8 cellular contexts compared by ENCODE assay signal in genomic region chr22:41746563-41747400, GRCh38. TPM values are rescaled to one million over a fixed set of nuclear protein-coding genes. Genes with fewer than 3 reads are reported as not detected.
DNase-seq lines count a peak whose midpoint lies in the region; ATAC-seq, FAIRE-seq and TF ChIP-seq lines count a peak whose summit lies in the region.

No MANE protein-coding gene starts in this region.

- H3F3A ChIP-seq in smooth muscle cell (ENCODE audit: low read depth): no peaks in the 10 kb centered on the region

- 0 out of 2 replicates have a peak overlapping the region, but pooled peaks have one; percentile 54 for H2AFZ ChIP-seq in K562 (ENCODE audit: low read depth, low read length)
- H2AFZ ChIP-seq in smooth muscle cell (ENCODE audit: low read depth): no peak overlapping the region

- H3K27ac ChIP-seq in K562 (ENCODE audit: extremely low read depth, low read depth, low read length) (no peak overlapping the region), smooth muscle cell (ENCODE audit: low read depth) (no peak overlapping the region)

- peak; percentile 79 for TF ChIP-seq CTCF in GM10248 (IDR thresholded peaks at IDR 0.05; ENCODE audit: control extremely low read depth, extremely low read depth, low read depth, missing control alignments)
- peak; percentile 77 to 79 (median 78) for TF ChIP-seq CTCF in K562 (IDR thresholded peaks at IDR 0.05 in 2 of 3, conservative IDR thresholded peaks at IDR 0.05 in 1 of 3; ENCODE audit: insufficient read depth in 2 of 3, low read depth in 1 of 3, low read length in 3 of 3)
- TF ChIP-seq CTCF in smooth muscle cell (IDR thresholded peaks at IDR 0.05; ENCODE audit: borderline replicate concordance, insufficient read depth, poor library complexity, severe bottlenecking): peak; percentile 81

- TF ChIP-seq EP300 in K562 (IDR thresholded peaks at IDR 0.05; ENCODE audit: low read length): no peak

- H3K4me1 ChIP-seq in K562 (replicated peaks in 1 of 2; ENCODE audit: control insufficient read depth in 2 of 2, insufficient read depth in 2 of 2, low read length in 2 of 2): no peaks in the 10 kb centered on the region; a peak in 1 of 5 replicates
- H3K4me1 ChIP-seq in smooth muscle cell (ENCODE audit: low read depth): no peaks in the 10 kb centered on the region

- in situ Hi-C loops in K562 (cut with MboI): no loop called here

- H3K9ac ChIP-seq in K562 (ENCODE audit: insufficient read depth in 1 of 2, low read depth in 2 of 2, low read length in 2 of 2): no peak overlapping the region
- H3K9ac ChIP-seq in smooth muscle cell (ENCODE audit: low read depth): no peak overlapping the region

- CTCF ChIA-PET in GM10248 (lab: Yijun Ruan, JAX) (interaction anchor here (0.6 to 5.2 kb wide), 47 partner anchors 9 to 693 kb away, joined by 3 to 34 read pairs (median 5); partner anchors contain the start of genes CCDC134, MEI1 and SREBF2), HEK293T (lab: Yijun Ruan, JAX) (interaction anchor here (0.6 to 5.1 kb wide), 28 partner anchors 8 to 209 kb away, joined by 3 to 37 read pairs (median 4); no protein-coding TSS in a partner anchor), K562 (lab: Yijun Ruan, JAX; ENCODE audit: low intra/inter-chr PET ratio) (interaction anchor here (0.6 kb wide), 1 partner anchor 354 kb away, joined by 3 read pairs; no protein-coding TSS in a partner anchor)

- H3K4me2 ChIP-seq in K562 (ENCODE audit: insufficient read depth, low read length) (no peak overlapping the region), smooth muscle cell (no peak overlapping the region)

- H3K79me2 ChIP-seq in K562 (ENCODE audit: control insufficient read depth, insufficient read depth, low read length): no peaks in the 10 kb centered on the region
- H3K79me2 ChIP-seq in smooth muscle cell (ENCODE audit: low read depth): no peaks in the 10 kb centered on the region

- DNase-seq in GM10248 (ENCODE audit: extremely low spot score) (peak; percentile 69), HEK293T (ENCODE audit: extremely low spot score) (peak; percentile 81), NCI-H1417 (lab: John Stamatoyannopoulos, UW) (peak; percentile 47 to 71 (median 55)), T1000 (lab: John Stamatoyannopoulos, UW) (peak; percentile 46), K562 (ENCODE audit: extremely low read depth in 1 of 4, low spot score in 3 of 4) (peak; percentile 47 to 76 (median 60)), iPS DF 19.7 (ENCODE audit: low read depth, low spot score) (peak; percentile 65), smooth muscle cell (lab: John Stamatoyannopoulos, UW; ENCODE audit: unreplicated experiment) (peak; percentile 20)

- peak; percentile 88 for FAIRE-seq in K562 (lab: Jason Lieb, UNC)

- H3K4me3 ChIP-seq in K562: no peak overlapping the region
- H3K4me3 ChIP-seq in smooth muscle cell: no peak overlapping the region

- POLR2A ChIA-PET in GM10248 (lab: Yijun Ruan, JAX) (interaction anchor here (0.6 to 0.9 kb wide), 3 partner anchors 34 to 200 kb away, joined by 3 read pairs; partner anchors contain the start of gene CENPM), HEK293T (lab: Yijun Ruan, JAX) (interaction anchor here (0.8 to 1.3 kb wide), 5 partner anchors 14 to 200 kb away, joined by 3 to 13 read pairs (median 3); partner anchors contain the start of genes CCDC134 and CENPM), K562 (lab: Yijun Ruan, JAX) (interaction anchor here (0.8 kb wide), 1 partner anchor 34 kb away, joined by 3 read pairs; no protein-coding TSS in a partner anchor)

- H4K20me1 ChIP-seq in K562 (replicated peaks; ENCODE audit: control insufficient read depth, insufficient read depth, low read length) (no peaks in the 10 kb centered on the region), smooth muscle cell (ENCODE audit: low read depth) (no peaks in the 10 kb centered on the region)

- intact Hi-C loops in K562 (cut with micrococcal nuclease): loop anchor here (2.0 to 10.0 kb wide), 3 partner anchors 49 to 108 kb away; partner anchors contain the start of genes CCDC134 and MEI1

- no peaks in the 10 kb centered on the region for H3K36me3 ChIP-seq in K562 (ENCODE audit: control insufficient read depth, insufficient read depth, low read length)
- H3K36me3 ChIP-seq in smooth muscle cell (ENCODE audit: low read depth): no peaks in the 10 kb centered on the region

- H3K27me3 ChIP-seq in K562 (ENCODE audit: control insufficient read depth in 2 of 2, insufficient read depth in 2 of 2, low read length in 2 of 2) (peaks cover 4 to 9% of the 10 kb centered on the region in 2 experiments; a peak in 1 of 5 replicates), smooth muscle cell (ENCODE audit: low read depth) (peaks cover 10% of the 10 kb centered on the region)

- no peaks in the 10 kb centered on the region for H3K9me1 ChIP-seq in K562 (ENCODE audit: control insufficient read depth, insufficient read depth, low read length)

- BruUV-seq in K562 (replicated peaks; lab: Mats Ljungman, UMichigan): no TSS peak

- H3K9me3 ChIP-seq in K562 (replicated peaks; ENCODE audit: control insufficient read depth, insufficient read depth, low read depth, low read length): no peaks in the 10 kb centered on the region
- no peaks in the 10 kb centered on the region for H3K9me3 ChIP-seq in smooth muscle cell (replicated peaks; ENCODE audit: low read depth)

- WGBS in K562 (ENCODE audit: insufficient coverage, low coverage, missing lambda C conversion rate): 0% methylated on average over 3 of the region's 3 CpGs
- WGBS in smooth muscle cell (ENCODE audit: low lambda C conversion rate): 2% methylated on average over 2 of the region's 3 CpGs

- TF ChIP-seq POLR2A in K562 (conservative IDR thresholded peaks at IDR 0.05): no peak

- peak; percentile 41 to 73 for TF ChIP-seq RAD21 in K562 (CRISPR knock-in tag; conservative IDR thresholded peaks at IDR 0.05 in 1 of 2, IDR thresholded peaks at IDR 0.05 in 1 of 2)

- ATAC-seq in K562: peak; percentile 99
- ATAC-seq in HG02973 (IDR thresholded peaks at IDR 0.05; ENCODE audit: unreplicated experiment): no peak

RNA-seq across cellular contexts. Expression of gene MEI1, which starts 47.5 kb away (rescaled TPM):
- 0.48 TPM in 1 of 2 replicates, not detected in the other for total RNA-seq in K562 (2011; cell fraction: chromatin; rRNA removed; ENCODE audit: low replicate concordance)
- total RNA-seq in K562 (2011; cell fraction: nucleolus; rRNA removed): 0.39 TPM in 1 of 2 replicates, not detected in the other
- total RNA-seq in K562 (2011; cell fraction: nucleoplasm; rRNA removed): 1.6 TPM in 1 of 2 replicates, not detected in the other
- 0.18 TPM in 1 of 2 replicates, not detected in the other for total RNA-seq in K562 (2014; rRNA removed)
- total RNA-seq in K562 (2014; rRNA removed; fragmentation: Illumina TruSeq; extraction: Trizol): not detected in 2 replicates
- 0.75 TPM in 1 of 2 replicates, not detected in the other for total RNA-seq in K562 (2015; rRNA removed; fragmentation: Illumina TruSeq; extraction: Trizol)
- 0.31 and 0.47 TPM in 2 replicates for total RNA-seq in K562 (2021)
- 0.33 and 0.61 TPM in 2 replicates for polyA plus RNA-seq in K562 (2011; rRNA removed)
- 0.73 and 2.2 TPM in 2 replicates for polyA plus RNA-seq in K562 (2011; cell fraction: cytosol; rRNA removed)
- 0.81 and 1.1 TPM in 2 replicates for polyA plus RNA-seq in K562 (2011; cell fraction: nucleus; rRNA removed)
- 0.66 and 1.2 TPM in 2 replicates for polyA plus RNA-seq in K562 (2012)
- polyA plus RNA-seq in K562 (2014; fragmentation: Illumina TruSeq; extraction: Trizol): 0.16 and 0.17 TPM in 2 replicates
- under 1 TPM; 0.08 to 0.18 TPM for polyA plus RNA-seq in K562 (2014; fragmentation: Nextera tagmentation; extraction: Ambion mirVana)
- 0.15 and 0.68 TPM in 2 replicates for polyA plus RNA-seq in K562 (2014; rRNA removed)
- 0.25 and 0.27 TPM in 2 replicates for polyA minus RNA-seq in K562 (2011; rRNA and poly(A)+ RNA removed)
- not detected in 2 replicates for polyA minus RNA-seq in K562 (2011; cell fraction: cytosol; rRNA and poly(A)+ RNA removed)
- polyA minus RNA-seq in K562 (2011; cell fraction: nucleus; rRNA and poly(A)+ RNA removed): 0.40 and 1.2 TPM in 2 replicates
- 0.18 and 0.49 TPM in 2 replicates for total RNA-seq in smooth muscle cell
- 2.6 and 3.2 TPM in 2 replicates for polyA plus RNA-seq in smooth muscle cell

RNA-seq across cellular contexts. Expression of gene CCDC134, which starts 53.7 kb away (rescaled TPM):
- 11.6 and 24.3 TPM in 2 replicates for total RNA-seq in K562 (2011; cell fraction: chromatin; rRNA removed; ENCODE audit: low replicate concordance)
- total RNA-seq in K562 (2011; cell fraction: nucleolus; rRNA removed): 22.4 and 24.5 TPM in 2 replicates
- 18.8 and 20.0 TPM in 2 replicates for total RNA-seq in K562 (2011; cell fraction: nucleoplasm; rRNA removed)
- total RNA-seq in K562 (2014; rRNA removed): 6.9 and 11.7 TPM in 2 replicates
- 6.3 and 7.7 TPM in 2 replicates for total RNA-seq in K562 (2014; rRNA removed; fragmentation: Illumina TruSeq; extraction: Trizol)
- 9.2 and 9.5 TPM in 2 replicates for total RNA-seq in K562 (2015; rRNA removed; fragmentation: Illumina TruSeq; extraction: Trizol)
- total RNA-seq in K562 (2021): 11.9 and 12.4 TPM in 2 replicates
- polyA plus RNA-seq in K562 (2011; rRNA removed): 5.0 and 5.1 TPM in 2 replicates
- polyA plus RNA-seq in K562 (2011; cell fraction: cytosol; rRNA removed): 5.5 and 6.0 TPM in 2 replicates
- polyA plus RNA-seq in K562 (2011; cell fraction: nucleus; rRNA removed): 3.8 and 5.5 TPM in 2 replicates
- polyA plus RNA-seq in K562 (2012): 2.4 and 3.0 TPM in 2 replicates
- polyA plus RNA-seq in K562 (2014; fragmentation: Illumina TruSeq; extraction: Trizol): 4.2 and 5.3 TPM in 2 replicates
- under 1 TPM; 0.56 to 0.99 TPM for polyA plus RNA-seq in K562 (2014; fragmentation: Nextera tagmentation; extraction: Ambion mirVana)
- 5.2 and 6.8 TPM in 2 replicates for polyA plus RNA-seq in K562 (2014; rRNA removed)
- 13.2 and 19.0 TPM in 2 replicates for polyA minus RNA-seq in K562 (2011; rRNA and poly(A)+ RNA removed)
- polyA minus RNA-seq in K562 (2011; cell fraction: cytosol; rRNA and poly(A)+ RNA removed): 14.0 and 14.1 TPM in 2 replicates
- polyA minus RNA-seq in K562 (2011; cell fraction: nucleus; rRNA and poly(A)+ RNA removed): 7.5 and 9.2 TPM in 2 replicates
- 6.5 and 7.4 TPM in 2 replicates for total RNA-seq in smooth muscle cell
- 4.6 and 8.8 TPM in 2 replicates for polyA plus RNA-seq in smooth muscle cell

RNA-seq across cellular contexts. Expression of gene SNU13, which starts 58.1 kb away (rescaled TPM):
- total RNA-seq in K562 (2011; cell fraction: chromatin; rRNA removed; ENCODE audit: low replicate concordance): 64.9 and 85.4 TPM in 2 replicates
- 65.5 and 66.1 TPM in 2 replicates for total RNA-seq in K562 (2011; cell fraction: nucleolus; rRNA removed)
- 94.7 and 101 TPM in 2 replicates for total RNA-seq in K562 (2011; cell fraction: nucleoplasm; rRNA removed)
- total RNA-seq in K562 (2014; rRNA removed) (193 and 196 TPM in 2 replicates), K562 (2014; rRNA removed; fragmentation: Illumina TruSeq; extraction: Trizol) (147 and 185 TPM in 2 replicates), K562 (2015; rRNA removed; fragmentation: Illumina TruSeq; extraction: Trizol) (179 and 193 TPM in 2 replicates), K562 (2021) (279 and 283 TPM in 2 replicates), smooth muscle cell (98.2 and 142 TPM in 2 replicates)
- polyA plus RNA-seq in K562 (2011; rRNA removed) (243 and 271 TPM in 2 replicates), K562 (2014; fragmentation: Illumina TruSeq; extraction: Trizol) (294 and 334 TPM in 2 replicates), K562 (2014; fragmentation: Nextera tagmentation; extraction: Ambion mirVana) (100 to 1,000 TPM; 884 to 981 TPM), K562 (2014; rRNA removed) (286 and 317 TPM in 2 replicates), smooth muscle cell (239 and 250 TPM in 2 replicates)
- polyA plus RNA-seq in K562 (2011; cell fraction: cytosol; rRNA removed): 304 and 417 TPM in 2 replicates
- polyA plus RNA-seq in K562 (2011; cell fraction: nucleus; rRNA removed): 108 and 115 TPM in 2 replicates
- 157 and 244 TPM in 2 replicates for polyA plus RNA-seq in K562 (2012)
- 136 and 166 TPM in 2 replicates for polyA minus RNA-seq in K562 (2011; rRNA and poly(A)+ RNA removed)
- polyA minus RNA-seq in K562 (2011; cell fraction: cytosol; rRNA and poly(A)+ RNA removed): 93.1 and 107 TPM in 2 replicates
- polyA minus RNA-seq in K562 (2011; cell fraction: nucleus; rRNA and poly(A)+ RNA removed): 23.7 and 30.3 TPM in 2 replicates

Comparison
In these comparisons a context has a peak if more than half of its experiments do, and no peak if none do; other contexts are left out.
1. DNase-seq: peak in every context shown above with its lines; median percentile 81 in HEK293T; 69 in GM10248; 65 in iPS DF 19.7; 60 in K562; 55 in NCI-H1417; 46 in T1000; 20 in smooth muscle cell.